ENCODE assay signal across 1 cellular context in genomic region chr14:70856851-70857498, GRCh38.
TF ChIP-seq lines count a peak whose summit lies in the region.

No MANE protein-coding gene starts in this region.

TF ChIP-seq in HepG2, 621 proteins besides CTCF, POLR2A, EP300 and RAD21:
- TF ChIP-seq FOXP1 (IDR thresholded peaks at IDR 0.05): no peak
- TF ChIP-seq FOXP1 (CRISPR knock-in tag; IDR thresholded peaks at IDR 0.05): no peak
- no peak for TF ChIP-seq ZNF160 (CRISPR knock-in tag; IDR thresholded peaks at IDR 0.05)
- TF ChIP-seq FOXK1 (CRISPR knock-in tag; IDR thresholded peaks at IDR 0.05; ENCODE audit: borderline replicate concordance, low read depth): no peak
- TF ChIP-seq THAP11 (CRISPR knock-in tag; IDR thresholded peaks at IDR 0.05): no peak
- no peak for TF ChIP-seq PLRG1 (conservative IDR thresholded peaks at IDR 0.05)
- no peak for TF ChIP-seq FOXP4 (CRISPR knock-in tag; IDR thresholded peaks at IDR 0.05)
- no peak for TF ChIP-seq ZNF317 (CRISPR knock-in tag; IDR thresholded peaks at IDR 0.05)
- no peak for TF ChIP-seq NBN (conservative IDR thresholded peaks at IDR 0.05)
- no peak for TF ChIP-seq ZNF792 (CRISPR knock-in tag; IDR thresholded peaks at IDR 0.05)
- TF ChIP-seq ZBTB8A (CRISPR knock-in tag; IDR thresholded peaks at IDR 0.05; ENCODE audit: borderline replicate concordance, low read depth): no peak
- TF ChIP-seq ZNF563 (CRISPR knock-in tag; IDR thresholded peaks at IDR 0.05): no peak
- TF ChIP-seq LBX2 (CRISPR knock-in tag; IDR thresholded peaks at IDR 0.05; ENCODE audit: borderline replicate concordance): no peak
- TF ChIP-seq ARID2 (CRISPR knock-in tag; IDR thresholded peaks at IDR 0.05; ENCODE audit: borderline replicate concordance): no peak
- TF ChIP-seq RAD51 (IDR thresholded peaks at IDR 0.05; ENCODE audit: borderline replicate concordance): no peak
- TF ChIP-seq ZSCAN29 (CRISPR knock-in tag; conservative IDR thresholded peaks at IDR 0.05): no peak
- TF ChIP-seq ZNF512B (CRISPR knock-in tag; IDR thresholded peaks at IDR 0.05; ENCODE audit: borderline replicate concordance): no peak
- TF ChIP-seq ZNF773 (CRISPR knock-in tag; IDR thresholded peaks at IDR 0.05; ENCODE audit: borderline replicate concordance): no peak
- TF ChIP-seq ZNF143 (CRISPR knock-in tag; IDR thresholded peaks at IDR 0.05): no peak
TF ChIP-seq in HepG2: peak in this region for 0.
